Comparison of ENCODE assay signal across 20 cellular contexts in genomic region chr22:37295213-37295886, GRCh38. TPM values are rescaled to one million over a fixed set of nuclear protein-coding genes. Genes with fewer than 3 reads are reported as not detected.
DNase-seq lines count a peak whose midpoint lies in the region; ATAC-seq, FAIRE-seq and TF ChIP-seq lines count a peak whose summit lies in the region.
"Had no signal": no experiment of that assay in that cellular context is flagged by ENCODE, and none has a peak within 500 bp of the region (broad histone marks: within the 10 kb centered on the region; RNA-seq: fewer than 3 reads in every experiment).

No MANE protein-coding gene starts in this region.

- no peaks in the 10 kb centered on the region for H3K36me3 ChIP-seq in kidney (ENCODE audit: control insufficient read depth in 1 of 2, insufficient read depth in 2 of 2, low read length in 2 of 2)
- H3K36me3 ChIP-seq: pancreas had no signal

- peaks cover 34% of the 10 kb centered on the region for H3K36me3 Mint-ChIP-seq in stimulated activated naive CD8-positive, alpha-beta T cell treated with anti-CD3 and anti-CD28 coated beads, Interleukin-15, Interleukin-2, amounts not matched to agents 100 ng/mL and 50 ng/mL, for 24 hours (ENCODE audit: low read depth)
- H3K36me3 Mint-ChIP-seq in T-cell, result peaks cover 50% of the 10 kb centered on the region

- H3K4me3 ChIP-seq in kidney (ENCODE audit: low read length in 2 of 2), result no peak overlapping the region
- H3K4me3 ChIP-seq: body of pancreas, K562, pancreas had no signal

- peaks cover 4% of the 10 kb centered on the region for H3K9me3 Mint-ChIP-seq in stimulated activated naive CD8-positive, alpha-beta T cell treated with anti-CD3 and anti-CD28 coated beads, Interleukin-15, Interleukin-2, amounts not matched to agents 100 ng/mL and 50 ng/mL, for 24 hours
- H3K9me3 Mint-ChIP-seq in T-cell, result no peaks in the 10 kb centered on the region
- H3K9me3 Mint-ChIP-seq: dendritic cell treated with granulocyte-macrophage colony-stimulating factor and Interleukin-4, amounts not matched to agents 40 ng/mL and 50 ng/mL, for 4 days had no signal

- intact Hi-C loops in kidney (cut with DNase I), result no loop called here

- TF ChIP-seq CTCF in kidney (IDR thresholded peaks at IDR 0.05; ENCODE audit: borderline replicate concordance, extremely low read depth, insufficient read depth), result no peak

- no peaks in the 10 kb centered on the region for H3K4me1 ChIP-seq in kidney (ENCODE audit: control insufficient read depth in 1 of 2, insufficient read depth in 1 of 2, low read depth in 1 of 2, low read length in 2 of 2)
- H3K4me1 ChIP-seq: body of pancreas, pancreas had no signal

- peak overlapping the region; percentile 40 for H3K27ac Mint-ChIP-seq in stimulated activated naive CD8-positive, alpha-beta T cell treated with anti-CD3 and anti-CD28 coated beads, Interleukin-15, Interleukin-2, amounts not matched to agents 100 ng/mL and 50 ng/mL, for 24 hours
- H3K27ac Mint-ChIP-seq in T-cell, result peak overlapping the region; percentile 74 to 99

- H3K4me3 Mint-ChIP-seq in stimulated activated naive CD8-positive, alpha-beta T cell treated with anti-CD3 and anti-CD28 coated beads, Interleukin-15, Interleukin-2, amounts not matched to agents 100 ng/mL and 50 ng/mL, for 24 hours, result no peak overlapping the region
- H3K4me3 Mint-ChIP-seq in T-cell, result peak overlapping the region in 1 of 3 donors; percentile 29
- H3K4me3 Mint-ChIP-seq: dendritic cell treated with granulocyte-macrophage colony-stimulating factor and Interleukin-4, amounts not matched to agents 40 ng/mL and 50 ng/mL, for 4 days had no signal

- no peaks in the 10 kb centered on the region for H3K9me3 ChIP-seq in kidney (ENCODE audit: control insufficient read depth in 1 of 2, low read length in 2 of 2)
- H3K9me3 ChIP-seq: body of pancreas, pancreas had no signal

- ATAC-seq in stimulated activated naive CD8-positive, alpha-beta T cell treated with anti-CD3 and anti-CD28 coated beads, Interleukin-15, Interleukin-2, amounts not matched to agents 100 U/mL and 50 U/mL, for 24 hours, result no peak
- ATAC-seq in T-cell (replicated peaks in 1 of 4) (peak in 3 of 4 experiments; percentile 37 to 62 (median 47)), GM18498 (IDR thresholded peaks at IDR 0.05; ENCODE audit: unreplicated experiment) (no peak), GM18502 (IDR thresholded peaks at IDR 0.05; ENCODE audit: poor library complexity, unreplicated experiment) (no peak)
- ATAC-seq: body of pancreas, K562, pancreas, SK-N-SH treated with all-trans-retinoic acid at 6 μM for 48 hours had no signal

- POLR2A ChIA-PET in T-cell (lab: Charles Lee), result no interaction called here

- no peak for DNase-seq in stimulated activated naive CD8-positive, alpha-beta T cell treated with anti-CD3 and anti-CD28 coated beads, Interleukin-15, Interleukin-2, amounts not matched to agents 100 U/mL and 50 U/mL, for 24 hours
- no peak for DNase-seq in T-cell
- DNase-seq in kidney, result peak; percentile 70
- DNase-seq in NCI-H82 (lab: John Stamatoyannopoulos, UW), result no peak
- DNase-seq in DMS153 treated with DMSO at 0.1 percent for 48 hours (lab: John Stamatoyannopoulos, UW; ENCODE audit: unreplicated experiment), result no peak
- DNase-seq: AML-193, body of pancreas, GOT3, head of caudate nucleus, midbrain, NCI-H1436 treated with DMSO at 0.1 percent for 48 hours, OCI-M1 had no signal

- no peak overlapping the region for H3K27ac ChIP-seq in kidney (ENCODE audit: low read depth in 2 of 2, low read length in 2 of 2)
- H3K27ac ChIP-seq: body of pancreas, pancreas had no signal

- FAIRE-seq in kidney (lab: Jason Lieb, UNC), result no peak
- FAIRE-seq: K562, keratinocyte, pancreas had no signal

- no peak overlapping the region for H3K9ac ChIP-seq in kidney (ENCODE audit: low read length in 2 of 2)

- CTCF ChIA-PET in T-cell (lab: Charles Lee), result interaction anchor here in 1 of 2 donors (0.6 kb wide), 1 partner anchor 312 kb away, joined by 4 read pairs; no protein-coding TSS in a partner anchor

- no peaks in the 10 kb centered on the region for H3K27me3 Mint-ChIP-seq in stimulated activated naive CD8-positive, alpha-beta T cell treated with anti-CD3 and anti-CD28 coated beads, Interleukin-15, Interleukin-2, amounts not matched to agents 100 ng/mL and 50 ng/mL, for 24 hours
- H3K27me3 Mint-ChIP-seq in T-cell, result no peaks in the 10 kb centered on the region
- H3K27me3 Mint-ChIP-seq: dendritic cell treated with granulocyte-macrophage colony-stimulating factor and Interleukin-4, amounts not matched to agents 40 ng/mL and 50 ng/mL, for 4 days had no signal

- H3K4me1 Mint-ChIP-seq in stimulated activated naive CD8-positive, alpha-beta T cell treated with anti-CD3 and anti-CD28 coated beads, Interleukin-15, Interleukin-2, amounts not matched to agents 100 ng/mL and 50 ng/mL, for 24 hours (ENCODE audit: low read depth), result peaks cover 64% of the 10 kb centered on the region
- peaks cover 77 to 82% (median 78%) of the 10 kb centered on the region in 3 donors for H3K4me1 Mint-ChIP-seq in T-cell

RNA-seq across cellular contexts. Expression of gene CYTH4, which starts 13.0 kb away (rescaled TPM):
- total RNA-seq in T-cell, result 100 to 1,000 TPM; 146 to 181 (median 151) TPM
- total RNA-seq in kidney, result 30.2 TPM
- polyA plus RNA-seq in kidney (ENCODE audit: insufficient read depth, low read depth, low replicate concordance), result 1.9 TPM

RNA-seq across cellular contexts. Expression of gene RAC2, which starts 51.3 kb away (rescaled TPM):
- total RNA-seq in T-cell (100 to 1,000 TPM; 353 to 413 (median 385) TPM), kidney (38.6 TPM)
- 4.5 TPM for polyA plus RNA-seq in kidney (ENCODE audit: insufficient read depth, low read depth, low replicate concordance)

Comparison
In these comparisons a context has a peak if more than half of its experiments do, and no peak if none do; other contexts are left out.
1. ATAC-seq: peak in T-cell (3 of 4); none in stimulated activated naive CD8-positive, alpha-beta T cell treated with anti-CD3 and anti-CD28 coated beads, Interleukin-15, Interleukin-2, amounts not matched to agents 100 U/mL and 50 U/mL, for 24 hours (single experiment), GM18498 (single experiment) and GM18502 (single experiment).